ENCODE assay signal across 1 cellular context in the genomic region with DNA sequence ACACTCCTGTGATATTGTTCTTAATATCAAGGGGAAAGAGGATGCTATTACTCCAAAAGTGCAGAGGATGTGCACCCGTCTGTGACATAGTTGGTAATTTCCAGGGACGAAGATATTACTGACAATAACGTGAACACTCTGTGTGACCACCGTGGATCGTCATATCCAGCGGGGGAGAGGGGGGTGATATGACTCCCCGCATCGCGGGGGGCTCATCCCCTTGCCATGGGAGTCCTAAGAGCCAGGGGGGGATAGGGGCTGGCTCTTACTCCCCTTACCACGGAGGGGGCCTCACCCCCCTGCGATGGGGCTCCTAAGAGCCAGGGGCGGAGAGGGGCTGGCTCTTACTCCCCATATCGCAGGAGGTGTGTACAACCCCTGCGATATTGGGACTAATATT. TPM values are rescaled to one million over a fixed set of nuclear protein-coding genes. Genes with fewer than 3 reads are reported as not detected.
"Had no signal": no experiment of that assay in that cellular context is flagged by ENCODE, and none has a peak within 500 bp of the region (broad histone marks: within the 10 kb centered on the region; RNA-seq: fewer than 3 reads in every experiment).

No MANE protein-coding gene starts in this region.

RNA-seq across cellular contexts. Expression of gene SYK, which starts 41.0 kb away (rescaled TPM):
- total RNA-seq: activated CD4-positive, alpha-beta memory T cell treated with anti-CD3 and anti-CD28 coated beads, Interleukin-2, amount 10 ng/mL, durations not matched to agents 7 days and 5 days had no signal
